4 cellular contexts compared by ENCODE assay signal in the genomic region with DNA sequence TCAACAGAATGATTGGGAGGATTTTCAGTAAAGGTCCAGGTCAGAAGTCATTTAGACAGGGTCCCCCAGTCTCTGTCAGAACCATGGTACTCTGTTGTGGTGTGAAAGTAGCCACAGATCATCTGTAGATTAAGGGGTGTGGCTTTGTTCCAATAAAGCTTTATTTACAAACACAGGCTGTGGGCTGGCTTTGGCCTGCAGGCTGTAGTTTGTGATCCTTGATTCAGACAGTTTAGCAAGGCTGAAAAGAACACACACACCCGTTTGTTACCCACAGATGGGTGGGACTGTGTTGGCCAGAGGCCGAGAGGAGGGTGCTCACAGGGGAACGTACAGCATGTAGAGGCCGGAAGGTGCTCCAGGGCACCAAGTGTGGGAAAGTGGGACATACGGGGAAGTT. TPM values are rescaled to one million over a fixed set of nuclear protein-coding genes. Genes with fewer than 3 reads are reported as not detected.
"Had no signal": no experiment of that assay in that cellular context is flagged by ENCODE, and none has a peak within 500 bp of the region (broad histone marks: within the 10 kb centered on the region; RNA-seq: fewer than 3 reads in every experiment).

No MANE protein-coding gene starts in this region.

RNA-seq across cellular contexts. Expression of gene FAM90A1, which starts 3.6 kb away (rescaled TPM):
- total RNA-seq: PC-3, Right ventricle myocardium superior, SJSA1 had no signal
- polyA plus RNA-seq: SK-N-SH had no signal
